ENCODE assay signal across 22 cellular contexts in genomic region chr18:21934766-21935015, GRCh38.
"Had no signal": no experiment of that assay in that cellular context is flagged by ENCODE, and none has a peak within 500 bp of the region (broad histone marks: within the 10 kb centered on the region; RNA-seq: fewer than 3 reads in every experiment).

No MANE protein-coding gene starts in this region.

- ATAC-seq: mucosa of descending colon; naive thymus-derived CD4-positive, alpha-beta T cell; right lobe of liver; stimulated activated memory B cell treated with anti-CD40 and anti-IgM and Interleukin-4, amounts not matched to agents 10 μg/mL and 1 μg/mL and 100 μg/mL, for 72 hours; stimulated activated naive CD8-positive, alpha-beta T cell treated with anti-CD3 and anti-CD28 coated beads, Interleukin-15, amount 100 ng/mL, for 72 hours had no signal

- H3K9me3 ChIP-seq: left ventricle myocardium inferior, mucosa of descending colon, ovary, right atrium auricular region, right lobe of liver, tibial nerve, upper lobe of left lung, vagina had no signal

- H3K4me2 ChIP-seq: smooth muscle cell had no signal

- H3K36me3 ChIP-seq: left ventricle myocardium inferior, ovary, right atrium auricular region, right lobe of liver, tibial nerve, upper lobe of left lung, vagina had no signal

- H3K4me3 ChIP-seq: left ventricle myocardium inferior, lung, mucosa of descending colon, ovary, right atrium auricular region, right lobe of liver, smooth muscle cell, tibial nerve, upper lobe of left lung, vagina had no signal

- DNase-seq: hypothalamus; islet precursor cell; left ventricle myocardium inferior; midbrain; mucosa of descending colon; naive thymus-derived CD4-positive, alpha-beta T cell; ovary; right lobe of liver; stimulated activated CD4-positive, alpha-beta T cell treated with anti-CD3 and anti-CD28 coated beads, Interleukin-1b, Interleukin-23, amount 100 ng/mL, for 48 hours; stimulated activated CD4-positive, alpha-beta T cell treated with anti-CD3 and anti-CD28 coated beads, Interleukin-2, amount 100 ng/mL, for 48 hours; stimulated activated CD4-positive, alpha-beta T cell treated with anti-CD3 and anti-CD28 coated beads, Interleukin-4, amount 100 ng/mL, for 4 hours; stimulated activated CD8-positive, alpha-beta memory T cell treated with anti-CD3 and anti-CD28 coated beads, Interleukin-4, amount 100 ng/mL, for 48 hours; stimulated activated naive CD4-positive, alpha-beta T cell treated with Interleukin-2 at 50 U/mL for 16 hours; stimulated activated naive CD8-positive, alpha-beta T cell treated with anti-CD3 and anti-CD28 coated beads, Interleukin-15, amount 100 ng/mL, for 72 hours; substantia nigra; upper lobe of left lung had no signal

- H3K4me1 ChIP-seq: left ventricle myocardium inferior, right atrium auricular region, right lobe of liver, tibial nerve, upper lobe of left lung, vagina had no signal

- H3K27ac ChIP-seq: left ventricle myocardium inferior, ovary, right atrium auricular region, right lobe of liver, tibial nerve, upper lobe of left lung, vagina had no signal

- H3K27me3 ChIP-seq: ovary, right atrium auricular region, right lobe of liver, tibial nerve, upper lobe of left lung, vagina had no signal
